Comparison of ENCODE assay signal across 7 cellular contexts in the genomic region with DNA sequence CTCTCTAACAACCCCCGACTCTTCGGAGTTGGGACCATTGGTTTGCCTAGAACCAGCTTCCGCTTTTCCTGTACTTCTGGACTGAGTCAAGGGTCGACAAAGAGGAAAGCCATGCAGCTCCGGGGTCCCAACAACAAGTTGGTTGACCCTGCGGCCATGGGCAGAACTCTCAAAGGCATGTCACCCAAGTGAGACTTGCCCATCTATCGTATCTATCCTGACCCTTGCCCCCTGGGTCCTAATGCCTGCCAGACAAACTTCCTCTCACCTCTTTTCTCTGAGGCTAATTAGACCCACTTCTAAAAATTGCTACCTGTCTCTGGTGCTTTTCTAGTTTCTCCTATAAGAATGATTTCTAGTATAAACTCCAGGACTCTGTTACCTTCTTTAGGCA.
DNase-seq lines count a peak whose midpoint lies in the region; TF ChIP-seq lines count a peak whose summit lies in the region.
"Not testable (repeated sequence)": the region's sequence is repeated elsewhere in the genome, so short reads cannot be mapped to it uniquely, and the experiment has no call there.

No MANE protein-coding gene starts in this region.

- not testable (repeated sequence) for H3K27ac ChIP-seq in HUES64 (ENCODE audit: low read depth, low read length); iPS-18a (ENCODE audit: low read length); mesendoderm (ENCODE audit: low read depth, low read length); neural progenitor cell

- not testable (repeated sequence) for H2BK120ac ChIP-seq in mesendoderm (ENCODE audit: low read depth, low read length)

- H3K9me3 Mint-ChIP-seq in MCF 10A (ENCODE audit: unreplicated experiment); neural progenitor cell: not testable (repeated sequence)
- peaks cover 10% of the 10 kb centered on the region for H3K9me3 Mint-ChIP-seq in glutamatergic neuron (ENCODE audit: unreplicated experiment)

- H3K27me3 ChIP-seq in H7 (ENCODE audit: control insufficient read depth, insufficient read depth, low read length); HUES64 (ENCODE audit: insufficient read depth, low read length); iPS-18a (ENCODE audit: control insufficient read depth, insufficient read depth, low read length); mesendoderm (ENCODE audit: insufficient read depth, low read length, poor library complexity); neural progenitor cell: not testable (repeated sequence)

- H3K27ac Mint-ChIP-seq in MCF 10A (ENCODE audit: low read depth, unreplicated experiment) (peak overlapping the region; percentile 66), glutamatergic neuron (ENCODE audit: unreplicated experiment) (peak overlapping the region; percentile 38)
- H3K27ac Mint-ChIP-seq in neural progenitor cell: not testable (repeated sequence)

- not testable (repeated sequence) for H3K9me3 ChIP-seq in HUES64 (ENCODE audit: insufficient read depth, low read depth, low read length); iPS-18a (ENCODE audit: control insufficient read depth, low read depth, low read length); neural progenitor cell (ENCODE audit: low read depth)

- H3K23ac ChIP-seq in mesendoderm (ENCODE audit: low read length): not testable (repeated sequence)

- H4K8ac ChIP-seq in mesendoderm (ENCODE audit: low read depth, low read length): not testable (repeated sequence)

- not testable (repeated sequence) for H2AFZ ChIP-seq in neural progenitor cell (replicated peaks)

- H3K4me3 ChIP-seq in H7 (ENCODE audit: insufficient read depth, low read depth, low read length) (peak overlapping the region; percentile 20; the same call in 1 of the 2 replicates), HUES64 (ENCODE audit: low read length) (peak overlapping the region; percentile 30; the same call in 1 of the 2 replicates), iPS-18a (ENCODE audit: low read length) (peak overlapping the region; percentile 78)
- not testable (repeated sequence) for H3K4me3 ChIP-seq in mesendoderm (ENCODE audit: low read length); neural progenitor cell

- not testable (repeated sequence) for TF ChIP-seq CTCF in MCF 10A (IDR thresholded peaks at IDR 0.05; ENCODE audit: unreplicated experiment); glutamatergic neuron (IDR thresholded peaks at IDR 0.05; ENCODE audit: partially characterized antibody, unreplicated experiment); neural progenitor cell (IDR thresholded peaks at IDR 0.05)

- CTCF ChIA-PET in MCF 10A (lab: Yijun Ruan, JAX): not testable (repeated sequence)

- BruUV-seq in MCF 10A (replicated peaks; lab: Mats Ljungman, UMichigan): not testable (repeated sequence)

- H4K5ac ChIP-seq in mesendoderm (ENCODE audit: low read length): not testable (repeated sequence)

- H3K27me3 Mint-ChIP-seq in MCF 10A (ENCODE audit: insufficient read depth, unreplicated experiment); glutamatergic neuron (ENCODE audit: unreplicated experiment); neural progenitor cell (ENCODE audit: insufficient read depth, low read depth): not testable (repeated sequence)

- H3K4me2 ChIP-seq in mesendoderm (ENCODE audit: low read length): not testable (repeated sequence)
- peak overlapping the region; percentile 12 for H3K4me2 ChIP-seq in neural progenitor cell

- H3K56ac ChIP-seq in mesendoderm (ENCODE audit: low read length): not testable (repeated sequence)

- not testable (repeated sequence) for H2BK5ac ChIP-seq in mesendoderm (ENCODE audit: low read length)

- H3K4ac ChIP-seq in mesendoderm (ENCODE audit: low read depth, low read length): not testable (repeated sequence)

- H3K79me1 ChIP-seq in mesendoderm (ENCODE audit: low read length): not testable (repeated sequence)

- DNase-seq in H7; MCF 10A (ENCODE audit: unreplicated experiment); glutamatergic neuron; neural progenitor cell (ENCODE audit: low spot score): not testable (repeated sequence)
- DNase-seq in mesendoderm: peak; percentile 54

- H3K36me3 ChIP-seq in H7 (replicated peaks; ENCODE audit: control insufficient read depth, insufficient read depth, low read length); HUES64 (ENCODE audit: insufficient read depth, low read length); iPS-18a (ENCODE audit: control insufficient read depth, low read depth, low read length); mesendoderm (ENCODE audit: control insufficient read depth, insufficient read depth, low read length); neural progenitor cell: not testable (repeated sequence)

- not testable (repeated sequence) for H4K20me1 ChIP-seq in neural progenitor cell (ENCODE audit: low read depth)

- H3K4me1 ChIP-seq in HUES64 (ENCODE audit: insufficient read depth, low read length): peaks cover 20% of the 10 kb centered on the region; the same call in 1 of the 2 replicates
- H3K4me1 ChIP-seq in iPS-18a (ENCODE audit: control insufficient read depth, low read depth, low read length); mesendoderm (ENCODE audit: control insufficient read depth, low read depth, low read length): not testable (repeated sequence)
- H3K4me1 ChIP-seq in neural progenitor cell: peaks cover 11% of the 10 kb centered on the region

- not testable (repeated sequence) for H3K18ac ChIP-seq in mesendoderm (ENCODE audit: low read length)

- H3K36me3 Mint-ChIP-seq in MCF 10A (ENCODE audit: insufficient read depth, unreplicated experiment); glutamatergic neuron (ENCODE audit: unreplicated experiment): not testable (repeated sequence)
- H3K36me3 Mint-ChIP-seq in neural progenitor cell: peaks cover 13% of the 10 kb centered on the region

- H2AK5ac ChIP-seq in mesendoderm (ENCODE audit: low read length): not testable (repeated sequence)

- not testable (repeated sequence) for H3K9ac ChIP-seq in HUES64 (ENCODE audit: low read depth, low read length); iPS-18a (ENCODE audit: low read length); neural progenitor cell
- peak overlapping the region; percentile 2 for H3K9ac ChIP-seq in mesendoderm (ENCODE audit: low read length)

- H2BK15ac ChIP-seq in mesendoderm (replicated peaks; ENCODE audit: low read depth): not testable (repeated sequence)

- WGBS in HUES64: 49% methylated on average over 7 of the region's 7 CpGs
- no CpG with 5 or more reads among the region's 7 CpGs for WGBS in mesendoderm (ENCODE audit: extremely low coverage, insufficient coverage, low lambda C conversion rate)

- intact Hi-C loops in MCF 10A (cut with micrococcal nuclease): not testable (repeated sequence)

- H3K4me3 Mint-ChIP-seq in MCF 10A (ENCODE audit: unreplicated experiment); glutamatergic neuron (ENCODE audit: unreplicated experiment): not testable (repeated sequence)
- peak overlapping the region; percentile 73 for H3K4me3 Mint-ChIP-seq in neural progenitor cell

- H3F3A ChIP-seq in neural progenitor cell (ENCODE audit: low read depth): peaks cover 14% of the 10 kb centered on the region

- POLR2A ChIA-PET in MCF 10A (lab: Yijun Ruan, JAX): not testable (repeated sequence)

- not testable (repeated sequence) for H3K4me1 Mint-ChIP-seq in MCF 10A (ENCODE audit: insufficient read depth, unreplicated experiment)
- H3K4me1 Mint-ChIP-seq in glutamatergic neuron (ENCODE audit: low read depth, unreplicated experiment) (peaks cover 15% of the 10 kb centered on the region), neural progenitor cell (peaks cover 19% of the 10 kb centered on the region)

- H3K79me2 ChIP-seq in mesendoderm (ENCODE audit: control insufficient read depth, insufficient read depth, low read length); neural progenitor cell (ENCODE audit: low read depth): not testable (repeated sequence)
